In the genomic region with DNA sequence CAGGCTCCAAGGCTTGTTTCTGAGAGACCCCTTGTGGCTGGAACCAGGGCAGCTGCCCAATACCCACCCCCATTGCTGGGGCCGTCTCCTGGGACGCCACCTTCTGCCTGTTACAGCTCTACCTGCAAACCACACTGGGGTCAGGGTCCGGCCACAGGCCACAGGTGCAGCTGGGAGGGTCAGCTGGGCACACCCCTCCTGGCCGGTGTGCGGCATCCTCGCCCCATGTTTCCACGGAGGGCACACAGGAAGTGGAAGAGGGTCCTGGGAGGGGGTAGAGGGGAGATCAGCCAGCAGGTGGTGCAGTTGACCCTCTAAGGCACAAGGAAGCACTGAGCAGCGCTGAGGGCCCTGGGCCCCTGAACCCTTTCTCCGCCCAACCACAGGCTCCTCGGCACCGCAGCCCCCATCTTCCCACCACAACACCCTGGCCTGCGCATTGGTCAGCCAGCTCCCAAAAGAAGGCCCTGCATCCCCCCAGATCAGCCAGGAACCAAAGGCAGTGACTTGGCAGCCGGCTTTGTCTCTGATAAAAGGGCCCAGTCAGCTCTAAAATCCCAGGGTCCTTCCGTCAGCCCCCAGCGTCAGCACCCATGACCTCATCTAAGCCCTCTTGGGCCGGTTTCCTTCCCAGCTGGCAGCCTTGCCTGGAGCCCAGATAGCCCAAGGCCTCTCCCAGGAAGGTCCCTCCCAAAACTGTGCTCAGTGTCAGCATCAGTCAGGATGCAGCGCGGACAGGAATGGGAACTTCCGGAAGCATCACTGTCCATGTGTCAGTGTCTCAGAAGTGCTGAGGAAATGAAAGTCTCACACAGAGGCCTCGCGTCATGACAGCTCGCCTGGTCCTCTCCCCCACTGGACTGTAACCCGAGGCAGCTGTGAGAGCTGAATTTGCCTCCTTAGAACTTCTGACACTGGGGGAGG, we compare ENCODE assay signal across 10 cellular contexts. TPM values are rescaled to one million over a fixed set of nuclear protein-coding genes. Genes with fewer than 3 reads are reported as not detected.
DNase-seq lines count a peak whose midpoint lies in the region; ATAC-seq and TF ChIP-seq lines count a peak whose summit lies in the region.
"Had no signal": no experiment of that assay in that cellular context is flagged by ENCODE, and none has a peak within 500 bp of the region (broad histone marks: within the 10 kb centered on the region; RNA-seq: fewer than 3 reads in every experiment).

No MANE protein-coding gene starts in this region.

- H3K9ac ChIP-seq in SK-N-SH: no peak overlapping the region

- WGBS in SK-N-SH (ENCODE audit: low lambda C conversion rate): 95% methylated on average over 10 of the region's 23 CpGs

- peaks cover 2 to 4% of the 10 kb centered on the region in 2 experiments; a peak in 1 of 4 replicates for H3K4me1 ChIP-seq in SK-N-SH (ENCODE audit: control insufficient read depth in 1 of 2, insufficient read depth in 2 of 2, low read depth in 1 of 2, low read length in 1 of 2)
- no peaks in the 10 kb centered on the region for H3K4me1 ChIP-seq in cardiac muscle cell (ENCODE audit: low read depth)

- H3K4me3 ChIP-seq in SK-N-SH (ENCODE audit: low read depth in 2 of 2, low read length in 1 of 2) (no peak overlapping the region), cardiac muscle cell (no peak overlapping the region)

- H3K27ac Mint-ChIP-seq in stimulated activated naive CD8-positive, alpha-beta T cell treated with anti-CD3 and anti-CD28 coated beads, Interleukin-15, amount 100 ng/mL, for 72 hours: no peak overlapping the region
- H3K27ac Mint-ChIP-seq: CD14-positive monocyte had no signal

- TF ChIP-seq EP300 in SK-N-SH (IDR thresholded peaks at IDR 0.05; ENCODE audit: borderline replicate concordance in 1 of 2, low read depth in 1 of 2, low read length in 1 of 2): no peak

- H3K36me3 Mint-ChIP-seq in activated T-cell treated with anti-CD3 and anti-CD28 coated beads, Interleukin-2, amount 50 U/mL, for 4 hours (ENCODE audit: insufficient read depth): no peaks in the 10 kb centered on the region

- no peaks in the 10 kb centered on the region for H3K9me3 ChIP-seq in SK-N-SH
- no peaks in the 10 kb centered on the region for H3K9me3 ChIP-seq in cardiac muscle cell (ENCODE audit: low read depth)

- CTCF ChIA-PET in SK-N-SH (lab: Yijun Ruan, JAX): interaction anchor here (0.9 to 7.1 kb wide), 13 partner anchors 9 to 328 kb away, joined by 3 to 58 read pairs (median 4); no protein-coding TSS in a partner anchor

- no peak; the same call in 1 of the 2 replicates for TF ChIP-seq RAD21 in SK-N-SH (IDR thresholded peaks at IDR 0.05; ENCODE audit: low read length)

- H3K27me3 ChIP-seq in SK-N-SH (ENCODE audit: insufficient read depth): no peaks in the 10 kb centered on the region
- peaks cover 87% of the 10 kb centered on the region for H3K27me3 ChIP-seq in cardiac muscle cell

- no peak for ATAC-seq in activated T-cell treated with anti-CD3 and anti-CD28 coated beads, Interleukin-2, amount 50 U/mL, for 4 hours
- peak; percentile 50 for ATAC-seq in stimulated activated naive CD8-positive, alpha-beta T cell treated with anti-CD3 and anti-CD28 coated beads, Interleukin-15, amount 100 ng/mL, for 72 hours
- no peak for ATAC-seq in GM21529 (IDR thresholded peaks at IDR 0.05; ENCODE audit: unreplicated experiment)

- no peaks in the 10 kb centered on the region for H3K79me2 ChIP-seq in SK-N-SH (ENCODE audit: insufficient read depth)

- H3K4me3 Mint-ChIP-seq in activated T-cell treated with anti-CD3 and anti-CD28 coated beads, Interleukin-2, amount 50 U/mL, for 4 hours: peak overlapping the region; percentile 29
- peak overlapping the region in 1 of 2 donors; percentile 83 for H3K4me3 Mint-ChIP-seq in stimulated activated naive CD8-positive, alpha-beta T cell treated with anti-CD3 and anti-CD28 coated beads, Interleukin-15, amount 100 ng/mL, for 72 hours

- H2AFZ ChIP-seq in SK-N-SH (ENCODE audit: low read depth): no peak overlapping the region

- H3K4me2 ChIP-seq in SK-N-SH: no peak overlapping the region

- peaks cover 11% of the 10 kb centered on the region for H3K4me1 Mint-ChIP-seq in activated T-cell treated with anti-CD3 and anti-CD28 coated beads, Interleukin-2, amount 50 U/mL, for 4 hours (ENCODE audit: low read depth)
- peaks cover 30% of the 10 kb centered on the region for H3K4me1 Mint-ChIP-seq in stimulated activated naive CD8-positive, alpha-beta T cell treated with anti-CD3 and anti-CD28 coated beads, Interleukin-15, amount 100 ng/mL, for 72 hours

- no peak overlapping the region for H3K27ac ChIP-seq in SK-N-SH (ENCODE audit: low read depth in 2 of 2, low read length in 1 of 2)
- H3K27ac ChIP-seq in cardiac muscle cell: no peak overlapping the region

- TF ChIP-seq CTCF in SK-N-SH (IDR thresholded peaks at IDR 0.05) (peak; percentile 36; the same call in 1 of the 2 replicates), cardiac muscle cell (IDR thresholded peaks at IDR 0.05; ENCODE audit: low read depth, low read length) (peak; percentile 31)

- POLR2A ChIA-PET in SK-N-SH (lab: Yijun Ruan, JAX): interaction anchor here (1.0 kb wide), 1 partner anchor 103 kb away, joined by 3 read pairs; no protein-coding TSS in a partner anchor

- H3F3A ChIP-seq in SK-N-SH (replicated peaks; ENCODE audit: insufficient read depth): no peaks in the 10 kb centered on the region

- no peaks in the 10 kb centered on the region for H3K9me2 ChIP-seq in SK-N-SH

- DNase-seq in activated T-cell treated with anti-CD3 and anti-CD28 coated beads, Interleukin-2, amount 50 U/mL, for 4 hours: no peak
- no peak for DNase-seq in activated T-cell treated with anti-CD3 and anti-CD28 coated beads, Interleukin-2, amount 50 U/mL, for 1 hour
- DNase-seq in SK-N-SH (peak; percentile 73), cardiac muscle cell (ENCODE audit: low read depth in 1 of 2, low spot score in 1 of 2) (peak; percentile 46 to 49), NCI-H1092 (lab: John Stamatoyannopoulos, UW) (no peak), NCI-H2029 treated with DMSO at 0.1 percent for 48 hours (lab: John Stamatoyannopoulos, UW) (no peak)
- peak; percentile 40 to 42 for DNase-seq in stimulated activated naive CD8-positive, alpha-beta T cell treated with anti-CD3 and anti-CD28 coated beads, Interleukin-15, amount 100 ng/mL, for 72 hours

- H3K9me3 Mint-ChIP-seq in activated T-cell treated with anti-CD3 and anti-CD28 coated beads, Interleukin-2, amount 50 U/mL, for 4 hours: no peaks in the 10 kb centered on the region
- no peaks in the 10 kb centered on the region for H3K9me3 Mint-ChIP-seq in stimulated activated naive CD8-positive, alpha-beta T cell treated with anti-CD3 and anti-CD28 coated beads, Interleukin-15, amount 100 ng/mL, for 72 hours

- H3K36me3 ChIP-seq in SK-N-SH (replicated peaks in 1 of 2; ENCODE audit: control insufficient read depth in 1 of 2, insufficient read depth in 2 of 2, low read length in 1 of 2) (no peaks in the 10 kb centered on the region), cardiac muscle cell (no peaks in the 10 kb centered on the region)

- H4K20me1 ChIP-seq in SK-N-SH (ENCODE audit: insufficient read depth): no peaks in the 10 kb centered on the region

- peaks cover 32% of the 10 kb centered on the region for H3K27me3 Mint-ChIP-seq in activated T-cell treated with anti-CD3 and anti-CD28 coated beads, Interleukin-2, amount 50 U/mL, for 4 hours (ENCODE audit: low read depth)
- peaks cover 61% of the 10 kb centered on the region for H3K27me3 Mint-ChIP-seq in stimulated activated naive CD8-positive, alpha-beta T cell treated with anti-CD3 and anti-CD28 coated beads, Interleukin-15, amount 100 ng/mL, for 72 hours

TF ChIP-seq in SK-N-SH, 30 proteins besides CTCF, POLR2A, EP300 and RAD21 (continues in another document):
- TF ChIP-seq, protein P1, sequence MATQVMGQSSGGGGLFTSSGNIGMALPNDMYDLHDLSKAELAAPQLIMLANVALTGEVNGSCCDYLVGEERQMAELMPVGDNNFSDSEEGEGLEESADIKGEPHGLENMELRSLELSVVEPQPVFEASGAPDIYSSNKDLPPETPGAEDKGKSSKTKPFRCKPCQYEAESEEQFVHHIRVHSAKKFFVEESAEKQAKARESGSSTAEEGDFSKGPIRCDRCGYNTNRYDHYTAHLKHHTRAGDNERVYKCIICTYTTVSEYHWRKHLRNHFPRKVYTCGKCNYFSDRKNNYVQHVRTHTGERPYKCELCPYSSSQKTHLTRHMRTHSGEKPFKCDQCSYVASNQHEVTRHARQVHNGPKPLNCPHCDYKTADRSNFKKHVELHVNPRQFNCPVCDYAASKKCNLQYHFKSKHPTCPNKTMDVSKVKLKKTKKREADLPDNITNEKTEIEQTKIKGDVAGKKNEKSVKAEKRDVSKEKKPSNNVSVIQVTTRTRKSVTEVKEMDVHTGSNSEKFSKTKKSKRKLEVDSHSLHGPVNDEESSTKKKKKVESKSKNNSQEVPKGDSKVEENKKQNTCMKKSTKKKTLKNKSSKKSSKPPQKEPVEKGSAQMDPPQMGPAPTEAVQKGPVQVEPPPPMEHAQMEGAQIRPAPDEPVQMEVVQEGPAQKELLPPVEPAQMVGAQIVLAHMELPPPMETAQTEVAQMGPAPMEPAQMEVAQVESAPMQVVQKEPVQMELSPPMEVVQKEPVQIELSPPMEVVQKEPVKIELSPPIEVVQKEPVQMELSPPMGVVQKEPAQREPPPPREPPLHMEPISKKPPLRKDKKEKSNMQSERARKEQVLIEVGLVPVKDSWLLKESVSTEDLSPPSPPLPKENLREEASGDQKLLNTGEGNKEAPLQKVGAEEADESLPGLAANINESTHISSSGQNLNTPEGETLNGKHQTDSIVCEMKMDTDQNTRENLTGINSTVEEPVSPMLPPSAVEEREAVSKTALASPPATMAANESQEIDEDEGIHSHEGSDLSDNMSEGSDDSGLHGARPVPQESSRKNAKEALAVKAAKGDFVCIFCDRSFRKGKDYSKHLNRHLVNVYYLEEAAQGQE (IDR thresholded peaks at IDR 0.05; ENCODE audit: low read depth, low read length): no peak

RNA-seq across cellular contexts. Expression of a gene that starts 1.7 kb away (rescaled TPM):
- under 1 TPM; 0.13 to 0.91 (median 0.22) TPM for total RNA-seq in activated T-cell treated with anti-CD3 and anti-CD28 coated beads, Interleukin-2, amount 50 U/mL, for 4 hours
- 1.3 and 1.5 TPM in 2 replicates for polyA plus RNA-seq in SK-N-SH (2012; rRNA removed)
- polyA plus RNA-seq in SK-N-SH (2012; cell fraction: cytosol; rRNA removed): 0.58 and 1.2 TPM in 2 replicates
- 2.6 TPM in 2 replicates for polyA plus RNA-seq in SK-N-SH (2012; cell fraction: nucleus; rRNA removed)
- total RNA-seq in cardiac muscle cell: 1.5 TPM in 1 of 2 replicates, not detected in the other
- polyA plus RNA-seq in cardiac muscle cell: 0.60 and 2.0 TPM in 2 replicates
- polyA plus RNA-seq: CD14-positive monocyte had no signal

RNA-seq across cellular contexts. Expression of a gene that starts 22.0 kb away (rescaled TPM):
- total RNA-seq in activated T-cell treated with anti-CD3 and anti-CD28 coated beads, Interleukin-2, amount 50 U/mL, for 4 hours: not detected
- polyA plus RNA-seq in SK-N-SH (2012; rRNA removed) (not detected in 2 replicates), cardiac muscle cell (6.7 and 14.1 TPM in 2 replicates)
- not detected in 2 replicates for polyA plus RNA-seq in SK-N-SH (2012; cell fraction: cytosol; rRNA removed)
- not detected in 2 replicates for polyA plus RNA-seq in SK-N-SH (2012; cell fraction: nucleus; rRNA removed)
- total RNA-seq in cardiac muscle cell: 25.9 and 31.7 TPM in 2 replicates
- total RNA-seq: RPMI7951 had no signal

RNA-seq across cellular contexts. Expression of a gene that starts 43.0 kb away (rescaled TPM):
- 10 to 100 TPM; 64.5 to 70.9 (median 66.5) TPM for total RNA-seq in activated T-cell treated with anti-CD3 and anti-CD28 coated beads, Interleukin-2, amount 50 U/mL, for 4 hours
- 35.6 and 49.2 TPM in 2 replicates for polyA plus RNA-seq in SK-N-SH (2012; rRNA removed)
- polyA plus RNA-seq in SK-N-SH (2012; cell fraction: cytosol; rRNA removed): 31.8 and 34.3 TPM in 2 replicates
- polyA plus RNA-seq in SK-N-SH (2012; cell fraction: nucleus; rRNA removed): 126 and 149 TPM in 2 replicates
- 25.7 and 28.2 TPM in 2 replicates for total RNA-seq in cardiac muscle cell
- polyA plus RNA-seq in cardiac muscle cell: 61.0 and 81.9 TPM in 2 replicates

Comparison
In these comparisons a context has a peak if more than half of its experiments do, and no peak if none do; other contexts are left out.
1. DNase-seq: peak in SK-N-SH (single experiment), cardiac muscle cell (2 of 2) and stimulated activated naive CD8-positive, alpha-beta T cell treated with anti-CD3 and anti-CD28 coated beads, Interleukin-15, amount 100 ng/mL, for 72 hours (2 of 2); none in activated T-cell treated with anti-CD3 and anti-CD28 coated beads, Interleukin-2, amount 50 U/mL, for 4 hours (single experiment), activated T-cell treated with anti-CD3 and anti-CD28 coated beads, Interleukin-2, amount 50 U/mL, for 1 hour (single experiment), NCI-H1092 (single experiment) and NCI-H2029 treated with DMSO at 0.1 percent for 48 hours (single experiment).
2. RNA of a gene that starts 22.0 kb away (total RNA-seq): 25.9 to 31.7 TPM in cardiac muscle cell; not detected in activated T-cell treated with anti-CD3 and anti-CD28 coated beads, Interleukin-2, amount 50 U/mL, for 4 hours; every median in the first group is over 10 times any median in the second.